12 cellular contexts compared by ENCODE assay signal in genomic region chr5:135106610-135107009, GRCh38.
"Had no signal": no experiment of that assay in that cellular context is flagged by ENCODE, and none has a peak within 500 bp of the region (broad histone marks: within the 10 kb centered on the region; RNA-seq: fewer than 3 reads in every experiment).

No MANE protein-coding gene starts in this region.

- H3K36me3 ChIP-seq: colonic mucosa had no signal

- H3K27me3 ChIP-seq: colonic mucosa had no signal

- H3K27ac ChIP-seq: colonic mucosa had no signal

- ATAC-seq: sciatic nerve had no signal

- H3K9me3 ChIP-seq: colonic mucosa had no signal

- H3K4me3 ChIP-seq: colonic mucosa, lung had no signal

- DNase-seq: activated CD4-positive, alpha-beta T cell treated with anti-CD3 and anti-CD28 coated beads, Interleukin-2, amount 50 U/mL, for 4 hours; activated CD4-positive, CD25-positive, alpha-beta regulatory T cell treated with anti-CD3 and anti-CD28 coated beads, Interleukin-2, amount 50 U/mL, for 72 hours; activated effector memory CD4-positive, alpha-beta T cell treated with Interleukin-2 at 50 U/mL for 16 hours; activated T-cell treated with anti-CD3 and anti-CD28 coated beads, Interleukin-2, amount 50 U/mL, for 1 hour; kidney glomerular epithelial cell; naive B cell; stimulated activated CD4-positive, alpha-beta T cell treated with anti-CD3 and anti-CD28 coated beads, Interleukin-12 subunit alpha, Interleukin-12 subunit beta, amount 100 ng/mL, for 4 hours; stimulated activated CD8-positive, alpha-beta memory T cell treated with anti-CD3 and anti-CD28 coated beads, Interleukin-4, amount 100 ng/mL, for 48 hours; T-helper 2 cell had no signal

- H3K4me1 ChIP-seq: colonic mucosa had no signal
